ENCODE assay signal across 17 cellular contexts in genomic region chr17:74632196-74632540, GRCh38. TPM values are rescaled to one million over a fixed set of nuclear protein-coding genes. Genes with fewer than 3 reads are reported as not detected.
A peak's percentile ranks its signal among the peaks of the same experiment; 100 is the strongest.
DNase-seq lines count a peak whose midpoint lies in the region; ATAC-seq and TF ChIP-seq lines count a peak whose summit lies in the region.
"Had no signal": no experiment of that assay in that cellular context is flagged by ENCODE, and none has a peak within 500 bp of the region (broad histone marks: within the 10 kb centered on the region; RNA-seq: fewer than 3 reads in every experiment).

No MANE protein-coding gene starts in this region.

- H2AK5ac ChIP-seq in mesenchymal stem cell (ENCODE audit: low read length, severe bottlenecking) = no peak overlapping the region

- CTCF ChIA-PET in activated naive CD4-positive, alpha-beta T cell treated with anti-CD3 and anti-CD28 coated beads for 36 hours (lab: Charles Lee) = interaction anchor here (0.7 to 1.4 kb wide), 2 partner anchors 43 to 105 kb away, joined by 4 to 5 read pairs; partner anchors contain the start of gene RAB37
- CTCF ChIA-PET in activated naive CD4-positive, alpha-beta T cell treated with anti-CD3 and anti-CD28 coated beads, Interleukin-2, amount 10 ng/mL, durations not matched to agents 7 days and 5 days (lab: Charles Lee) = interaction anchor here (1.7 kb wide), 1 partner anchor 25 kb away, joined by 5 read pairs; no protein-coding TSS in a partner anchor

- H3K27ac Mint-ChIP-seq in activated naive CD4-positive, alpha-beta T cell treated with anti-CD3 and anti-CD28 coated beads for 36 hours = no peak overlapping the region
- H3K27ac Mint-ChIP-seq in activated naive CD4-positive, alpha-beta T cell treated with anti-CD3 and anti-CD28 coated beads, Interleukin-2, amount 10 ng/mL, durations not matched to agents 7 days and 5 days = no peak overlapping the region
- no peak overlapping the region for H3K27ac Mint-ChIP-seq in activated T-helper 17 cell treated with anti-CD3 and anti-CD28 coated beads, Interleukin-2, amount 50 U/mL, for 72 hours
- H3K27ac Mint-ChIP-seq: activated CD4-positive, alpha-beta T cell treated with anti-CD3 and anti-CD28 coated beads, Interleukin-2, amount 10 ng/mL, durations not matched to agents 7 days and 5 days; activated T-cell treated with anti-CD3 and anti-CD28 coated beads, Interleukin-2, amount 50 U/mL, for 72 hours; T-helper 2 cell treated with Interferon-gamma antibody and Interleukin-4, amounts not matched to agents 5 μg/mL and 100 μg/mL, for 36 hours had no signal

- H3K4me1 ChIP-seq in mesenchymal stem cell (ENCODE audit: control insufficient read depth, insufficient read depth, low read depth, low read length) (peaks cover 1% of the 10 kb centered on the region), upper lobe of left lung (peaks cover 0 to 8% (median 2%) of the 10 kb centered on the region in 4 donors), suprapubic skin (peaks cover 4% of the 10 kb centered on the region)
- H3K4me1 ChIP-seq: tibial artery had no signal

- no peak overlapping the region for H2BK15ac ChIP-seq in mesenchymal stem cell (ENCODE audit: low read depth, poor library complexity, severe bottlenecking)

- no peak for DNase-seq in activated naive CD4-positive, alpha-beta T cell treated with anti-CD3 and anti-CD28 coated beads for 36 hours
- no peak for DNase-seq in activated naive CD4-positive, alpha-beta T cell treated with anti-CD3 and anti-CD28 coated beads, Interleukin-2, amount 10 ng/mL, durations not matched to agents 7 days and 5 days
- DNase-seq in SHP77 treated with DMSO at 0.1 percent for 48 hours (lab: John Stamatoyannopoulos, UW) (peak; percentile 3), mesenchymal stem cell (no peak), upper lobe of left lung (no peak), suprapubic skin (ENCODE audit: low spot score in 2 of 2) (no peak)
- DNase-seq: activated CD4-positive, alpha-beta T cell treated with anti-CD3 and anti-CD28 coated beads, Interleukin-2, amount 10 ng/mL, durations not matched to agents 7 days and 5 days; activated T-cell treated with anti-CD3 and anti-CD28 coated beads, Interleukin-2, amount 50 U/mL, for 72 hours; erythroblast; GOT3; kidney had no signal

- H3K23ac ChIP-seq in mesenchymal stem cell (ENCODE audit: low read length in 2 of 2) = no peak overlapping the region

- no peaks in the 10 kb centered on the region for H3K9me3 Mint-ChIP-seq in activated naive CD4-positive, alpha-beta T cell treated with anti-CD3 and anti-CD28 coated beads for 36 hours
- H3K9me3 Mint-ChIP-seq in activated naive CD4-positive, alpha-beta T cell treated with anti-CD3 and anti-CD28 coated beads, Interleukin-2, amount 10 ng/mL, durations not matched to agents 7 days and 5 days = no peaks in the 10 kb centered on the region
- H3K9me3 Mint-ChIP-seq in activated T-helper 17 cell treated with anti-CD3 and anti-CD28 coated beads, Interleukin-2, amount 50 U/mL, for 72 hours = no peaks in the 10 kb centered on the region
- H3K9me3 Mint-ChIP-seq: activated CD4-positive, alpha-beta T cell treated with anti-CD3 and anti-CD28 coated beads, Interleukin-2, amount 10 ng/mL, durations not matched to agents 7 days and 5 days; activated T-cell treated with anti-CD3 and anti-CD28 coated beads, Interleukin-2, amount 50 U/mL, for 72 hours; T-helper 2 cell treated with Interferon-gamma antibody and Interleukin-4, amounts not matched to agents 5 μg/mL and 100 μg/mL, for 36 hours had no signal

- H3K9me3 ChIP-seq in mesenchymal stem cell (ENCODE audit: control insufficient read depth, low read length) = no peaks in the 10 kb centered on the region
- no peaks in the 10 kb centered on the region for H3K9me3 ChIP-seq in upper lobe of left lung
- H3K9me3 ChIP-seq in suprapubic skin = no peaks in the 10 kb centered on the region

- ATAC-seq in upper lobe of left lung (ENCODE audit: low FRiP score in 2 of 2) (no peak), HG03439 (IDR thresholded peaks at IDR 0.05; ENCODE audit: unreplicated experiment) (no peak)
- no peak for ATAC-seq in activated T-helper 17 cell treated with anti-CD3 and anti-CD28 coated beads, Interleukin-2, amount 50 U/mL, for 72 hours (replicated peaks)
- ATAC-seq: activated T-cell treated with anti-CD3 and anti-CD28 coated beads, Interleukin-2, amount 50 U/mL, for 72 hours had no signal

- TF ChIP-seq EP300 in upper lobe of left lung (IDR thresholded peaks at IDR 0.05) = no peak
- no peak for TF ChIP-seq EP300 in suprapubic skin (IDR thresholded peaks at IDR 0.05)

- peak overlapping the region; percentile 20 for H3K4me3 Mint-ChIP-seq in activated naive CD4-positive, alpha-beta T cell treated with anti-CD3 and anti-CD28 coated beads for 36 hours
- H3K4me3 Mint-ChIP-seq in activated naive CD4-positive, alpha-beta T cell treated with anti-CD3 and anti-CD28 coated beads, Interleukin-2, amount 10 ng/mL, durations not matched to agents 7 days and 5 days = no peak overlapping the region
- H3K4me3 Mint-ChIP-seq in activated T-helper 17 cell treated with anti-CD3 and anti-CD28 coated beads, Interleukin-2, amount 50 U/mL, for 72 hours = no peak overlapping the region
- H3K4me3 Mint-ChIP-seq: activated CD4-positive, alpha-beta T cell treated with anti-CD3 and anti-CD28 coated beads, Interleukin-2, amount 10 ng/mL, durations not matched to agents 7 days and 5 days; T-helper 2 cell treated with Interferon-gamma antibody and Interleukin-4, amounts not matched to agents 5 μg/mL and 100 μg/mL, for 36 hours had no signal

- no peak overlapping the region for H2AFZ ChIP-seq in mesenchymal stem cell (ENCODE audit: low read depth, low read length)

- no peak overlapping the region for H2BK5ac ChIP-seq in mesenchymal stem cell (ENCODE audit: low read depth, low read length, poor library complexity, severe bottlenecking)

- intact Hi-C loops in activated naive CD4-positive, alpha-beta T cell treated with anti-CD3 and anti-CD28 coated beads for 36 hours (cut with micrococcal nuclease) = no loop called here

- H3K27me3 ChIP-seq in mesenchymal stem cell (ENCODE audit: control insufficient read depth in 1 of 2, insufficient read depth in 1 of 2, low read length in 2 of 2) = peaks cover 3 to 47% of the 10 kb centered on the region in 2 experiments
- H3K27me3 ChIP-seq in upper lobe of left lung = no peaks in the 10 kb centered on the region
- H3K27me3 ChIP-seq in suprapubic skin = peaks cover 28% of the 10 kb centered on the region

- no peak overlapping the region for H3K27ac ChIP-seq in mesenchymal stem cell (ENCODE audit: low read length, poor library complexity, severe bottlenecking)
- H3K27ac ChIP-seq in upper lobe of left lung = peak overlapping the region in 3 of 4 donors; percentile 8 to 43 (median 41)
- no peak overlapping the region for H3K27ac ChIP-seq in suprapubic skin
- H3K27ac ChIP-seq: tibial artery had no signal

- TF ChIP-seq POLR2A in upper lobe of left lung (IDR thresholded peaks at IDR 0.05) = no peak
- TF ChIP-seq POLR2A in suprapubic skin (IDR thresholded peaks at IDR 0.05) = no peak

- H3K36me3 Mint-ChIP-seq in activated naive CD4-positive, alpha-beta T cell treated with anti-CD3 and anti-CD28 coated beads for 36 hours (ENCODE audit: low read depth) = no peaks in the 10 kb centered on the region
- H3K36me3 Mint-ChIP-seq in activated naive CD4-positive, alpha-beta T cell treated with anti-CD3 and anti-CD28 coated beads, Interleukin-2, amount 10 ng/mL, durations not matched to agents 7 days and 5 days = no peaks in the 10 kb centered on the region
- H3K36me3 Mint-ChIP-seq in activated T-helper 17 cell treated with anti-CD3 and anti-CD28 coated beads, Interleukin-2, amount 50 U/mL, for 72 hours (ENCODE audit: low read depth) = no peaks in the 10 kb centered on the region

- H2BK12ac ChIP-seq in mesenchymal stem cell (ENCODE audit: low read length in 2 of 2) = no peak overlapping the region

- H4K8ac ChIP-seq in mesenchymal stem cell (ENCODE audit: low read length) = no peak overlapping the region

- H2BK120ac ChIP-seq in mesenchymal stem cell (ENCODE audit: low read depth, low read length) = no peak overlapping the region

- H3K79me1 ChIP-seq in mesenchymal stem cell (replicated peaks; ENCODE audit: low read length, poor library complexity, severe bottlenecking) = no peaks in the 10 kb centered on the region

- H4K91ac ChIP-seq in mesenchymal stem cell (ENCODE audit: low read length) = no peak overlapping the region

- H3K4me3 ChIP-seq in mesenchymal stem cell (ENCODE audit: insufficient read depth in 1 of 2, low read depth in 1 of 2, low read length in 2 of 2) (peak overlapping the region in 1 of 2 experiments; percentile 59), upper lobe of left lung (no peak overlapping the region), suprapubic skin (no peak overlapping the region)
- H3K4me3 ChIP-seq: tibial artery had no signal

- peaks cover 14% of the 10 kb centered on the region for H3K27me3 Mint-ChIP-seq in activated naive CD4-positive, alpha-beta T cell treated with anti-CD3 and anti-CD28 coated beads for 36 hours (ENCODE audit: low read depth)
- H3K27me3 Mint-ChIP-seq in activated naive CD4-positive, alpha-beta T cell treated with anti-CD3 and anti-CD28 coated beads, Interleukin-2, amount 10 ng/mL, durations not matched to agents 7 days and 5 days = peaks cover 89% of the 10 kb centered on the region
- peaks cover 28% of the 10 kb centered on the region for H3K27me3 Mint-ChIP-seq in activated T-helper 17 cell treated with anti-CD3 and anti-CD28 coated beads, Interleukin-2, amount 50 U/mL, for 72 hours

- WGBS in mesenchymal stem cell = 9% methylated on average over 7 of the region's 8 CpGs
- 33 to 48% methylated on average over 8 of the region's 8 CpGs for WGBS in upper lobe of left lung, 2 donors
- 27% methylated on average over 8 of the region's 8 CpGs for WGBS in suprapubic skin

- no peak overlapping the region for H3K4me2 ChIP-seq in mesenchymal stem cell (ENCODE audit: low read length, poor library complexity, severe bottlenecking)

- no peak overlapping the region for H3K14ac ChIP-seq in mesenchymal stem cell (ENCODE audit: low read length in 2 of 2)

- no peak overlapping the region for H3K18ac ChIP-seq in mesenchymal stem cell (ENCODE audit: low read depth in 1 of 2, low read length in 2 of 2)

- peaks cover 4% of the 10 kb centered on the region for H3K4me1 Mint-ChIP-seq in activated naive CD4-positive, alpha-beta T cell treated with anti-CD3 and anti-CD28 coated beads for 36 hours (ENCODE audit: low read depth)
- H3K4me1 Mint-ChIP-seq in activated naive CD4-positive, alpha-beta T cell treated with anti-CD3 and anti-CD28 coated beads, Interleukin-2, amount 10 ng/mL, durations not matched to agents 7 days and 5 days = peaks cover 7% of the 10 kb centered on the region
- H3K4me1 Mint-ChIP-seq in activated T-helper 17 cell treated with anti-CD3 and anti-CD28 coated beads, Interleukin-2, amount 50 U/mL, for 72 hours = peaks cover 4% of the 10 kb centered on the region

- H3K36me3 ChIP-seq in mesenchymal stem cell (ENCODE audit: control insufficient read depth in 1 of 2, insufficient read depth in 2 of 2, low read depth in 1 of 2, low read length in 2 of 2) = no peaks in the 10 kb centered on the region
- no peaks in the 10 kb centered on the region for H3K36me3 ChIP-seq in upper lobe of left lung
- H3K36me3 ChIP-seq in suprapubic skin = no peaks in the 10 kb centered on the region
- H3K36me3 ChIP-seq: tibial artery had no signal

- TF ChIP-seq CTCF in upper lobe of left lung (IDR thresholded peaks at IDR 0.05) (no peak), suprapubic skin (IDR thresholded peaks at IDR 0.05) (no peak)

- H3K9ac ChIP-seq in mesenchymal stem cell (ENCODE audit: low read length) = peak overlapping the region; percentile 23

- H3K4ac ChIP-seq in mesenchymal stem cell (ENCODE audit: low read depth in 1 of 2, low read length in 2 of 2) = no peak overlapping the region

RNA-seq across cellular contexts. Expression of gene CD300E, which starts 8.6 kb away (rescaled TPM):
- not detected for total RNA-seq in activated naive CD4-positive, alpha-beta T cell treated with anti-CD3 and anti-CD28 coated beads for 36 hours
- not detected for polyA plus RNA-seq in mesenchymal stem cell (2013, experiment 1 of 2)
- not detected for polyA plus RNA-seq in mesenchymal stem cell (2013, experiment 2 of 2)
- total RNA-seq in upper lobe of left lung (10 to 100 TPM in 2 of 6 donors, 1 to 10 TPM in 4; 3.6 to 15.6 (median 6.7) TPM), suprapubic skin (under 1 TPM in 1 of 4 donors, not detected in 3; 0.24 TPM)
- total RNA-seq in activated T-helper 17 cell treated with anti-CD3 and anti-CD28 coated beads, Interleukin-2, amount 50 U/mL, for 72 hours = not detected
- total RNA-seq: A673; activated CD4-positive, alpha-beta T cell treated with anti-CD3 and anti-CD28 coated beads, Interleukin-2, amount 10 ng/mL, durations not matched to agents 7 days and 5 days; activated T-cell treated with anti-CD3 and anti-CD28 coated beads, Interleukin-2, amount 50 U/mL, for 72 hours had no signal

RNA-seq across cellular contexts. Expression of gene CD300LD, which starts 40.1 kb away (rescaled TPM):
- not detected for total RNA-seq in activated naive CD4-positive, alpha-beta T cell treated with anti-CD3 and anti-CD28 coated beads for 36 hours
- polyA plus RNA-seq in mesenchymal stem cell (2013, experiment 1 of 2) = not detected
- not detected for polyA plus RNA-seq in mesenchymal stem cell (2013, experiment 2 of 2)
- total RNA-seq in upper lobe of left lung = not detected
- total RNA-seq in activated T-helper 17 cell treated with anti-CD3 and anti-CD28 coated beads, Interleukin-2, amount 50 U/mL, for 72 hours = not detected
- total RNA-seq in suprapubic skin = not detected
- total RNA-seq: A673, kidney, Right ventricle myocardium inferior had no signal

Comparison
In these comparisons a context has a peak if more than half of its experiments do, and no peak if none do; other contexts are left out.
1. H3K27ac ChIP-seq: peak in upper lobe of left lung (3 of 4); none in mesenchymal stem cell (single experiment) and suprapubic skin (single experiment).